15 cellular contexts compared by ENCODE assay signal in genomic region chr2:10560626-10561025, GRCh38.
DNase-seq lines count a peak whose midpoint lies in the region; ATAC-seq and TF ChIP-seq lines count a peak whose summit lies in the region.
"Had no signal": no experiment of that assay in that cellular context is flagged by ENCODE, and none has a peak within 500 bp of the region (broad histone marks: within the 10 kb centered on the region; RNA-seq: fewer than 3 reads in every experiment).

No MANE protein-coding gene starts in this region.

- H3K9ac ChIP-seq in IMR-90 (ENCODE audit: low read depth, low read length) (no peak overlapping the region), neural progenitor cell (no peak overlapping the region)
- H3K9ac ChIP-seq: BLaER1 had no signal

- no peak overlapping the region for H3K4me3 ChIP-seq in IMR-90 (ENCODE audit: insufficient read depth, low read depth, low read length)
- H3K4me3 ChIP-seq in neural progenitor cell = no peak overlapping the region
- no peak overlapping the region for H3K4me3 ChIP-seq in psoas muscle
- H3K4me3 ChIP-seq: BLaER1 had no signal

- peaks cover 5% of the 10 kb centered on the region for H3K36me3 Mint-ChIP-seq in T-helper 1 cell treated with Interleukin-12 subunit alpha and Interleukin-12 subunit beta and Interleukin-4 antibody, amounts not matched to agents 30 μg/mL and 1 μg/mL, for 36 hours (ENCODE audit: low read depth)
- H3K36me3 Mint-ChIP-seq in neural progenitor cell = peaks cover 5% of the 10 kb centered on the region

- H3K9me3 Mint-ChIP-seq in T-helper 1 cell treated with Interleukin-12 subunit alpha and Interleukin-12 subunit beta and Interleukin-4 antibody, amounts not matched to agents 30 μg/mL and 1 μg/mL, for 36 hours = no peaks in the 10 kb centered on the region
- peaks cover 4% of the 10 kb centered on the region for H3K9me3 Mint-ChIP-seq in neural progenitor cell
- H3K9me3 Mint-ChIP-seq: HFFc6 had no signal

- H2AK9ac ChIP-seq in IMR-90 (replicated peaks; ENCODE audit: low read depth, low read length, poor library complexity) = no peak overlapping the region

- no peak overlapping the region for H4K5ac ChIP-seq in IMR-90 (ENCODE audit: low read depth, low read length)

- WGBS in IMR-90 (ENCODE audit: extremely low coverage in 2 of 2, insufficient read length in 1 of 2), 2 experiments = 36% methylated on average over 3 of the region's 11 CpGs; no CpG with 5 or more reads in 1 of the 2 experiments
- 81 to 87% (median 86%) methylated on average over 11 of the region's 11 CpGs for WGBS in psoas muscle, 3 donors

- H3K4me2 ChIP-seq in IMR-90 (ENCODE audit: low read depth, low read length) (no peak overlapping the region), neural progenitor cell (no peak overlapping the region)

- no peaks in the 10 kb centered on the region for H3K27me3 Mint-ChIP-seq in T-helper 1 cell treated with Interleukin-12 subunit alpha and Interleukin-12 subunit beta and Interleukin-4 antibody, amounts not matched to agents 30 μg/mL and 1 μg/mL, for 36 hours (ENCODE audit: low read depth)
- peaks cover 2% of the 10 kb centered on the region for H3K27me3 Mint-ChIP-seq in neural progenitor cell (ENCODE audit: insufficient read depth, low read depth)

- no peak overlapping the region for H2BK5ac ChIP-seq in IMR-90 (ENCODE audit: low read depth, low read length, poor library complexity, severe bottlenecking)

- no peaks in the 10 kb centered on the region for H3K4me1 ChIP-seq in IMR-90 (ENCODE audit: control insufficient read depth, insufficient read depth, low read length)
- no peaks in the 10 kb centered on the region for H3K4me1 ChIP-seq in neural progenitor cell
- no peaks in the 10 kb centered on the region for H3K4me1 ChIP-seq in psoas muscle

- no peak overlapping the region for H3K56ac ChIP-seq in IMR-90 (ENCODE audit: extremely low read depth, insufficient read depth, low read length)

- H3K27me3 ChIP-seq in IMR-90 (ENCODE audit: control insufficient read depth, insufficient read depth, low read length) = no peaks in the 10 kb centered on the region
- H3K27me3 ChIP-seq in neural progenitor cell = no peaks in the 10 kb centered on the region
- no peaks in the 10 kb centered on the region for H3K27me3 ChIP-seq in psoas muscle (ENCODE audit: insufficient read depth in 3 of 3, low read length in 2 of 3)
- H3K27me3 ChIP-seq: BLaER1 had no signal

- H3K4me3 Mint-ChIP-seq in T-helper 1 cell treated with Interleukin-12 subunit alpha and Interleukin-12 subunit beta and Interleukin-4 antibody, amounts not matched to agents 30 μg/mL and 1 μg/mL, for 36 hours = no peak overlapping the region
- H3K4me3 Mint-ChIP-seq in neural progenitor cell = no peak overlapping the region
- H3K4me3 Mint-ChIP-seq: HFFc6 had no signal

- H3K27ac ChIP-seq in IMR-90 (ENCODE audit: insufficient read depth, low read length) = no peak overlapping the region
- H3K27ac ChIP-seq in neural progenitor cell = no peak overlapping the region
- H3K27ac ChIP-seq in psoas muscle = no peak overlapping the region
- H3K27ac ChIP-seq: 22Rv1 had no signal

- no peak for TF ChIP-seq CTCF in IMR-90 (conservative IDR thresholded peaks at IDR 0.05; ENCODE audit: low read depth, low read length)
- no peak for TF ChIP-seq CTCF in neural progenitor cell (IDR thresholded peaks at IDR 0.05)
- TF ChIP-seq CTCF in psoas muscle (IDR thresholded peaks at IDR 0.05) = no peak

- H3K9me3 ChIP-seq in IMR-90 (ENCODE audit: control insufficient read depth, insufficient read depth, low read length) (peaks cover 2% of the 10 kb centered on the region), neural progenitor cell (ENCODE audit: low read depth) (no peaks in the 10 kb centered on the region), psoas muscle (peaks cover 3% of the 10 kb centered on the region)
- H3K9me3 ChIP-seq: BLaER1 had no signal

- H3K18ac ChIP-seq in IMR-90 (ENCODE audit: low read depth, low read length) = no peak overlapping the region

- no peak overlapping the region for H3K4ac ChIP-seq in IMR-90 (ENCODE audit: low read depth, low read length)

- peak overlapping the region; percentile 49 for H3K27ac Mint-ChIP-seq in T-helper 1 cell treated with Interleukin-12 subunit alpha and Interleukin-12 subunit beta and Interleukin-4 antibody, amounts not matched to agents 30 μg/mL and 1 μg/mL, for 36 hours
- peak overlapping the region; percentile 23 for H3K27ac Mint-ChIP-seq in neural progenitor cell
- H3K27ac Mint-ChIP-seq: HFFc6 had no signal

- H3K79me1 ChIP-seq in IMR-90 (ENCODE audit: low read depth in 1 of 2, low read length in 2 of 2) = no peaks in the 10 kb centered on the region

- no peak overlapping the region for H4K91ac ChIP-seq in IMR-90 (ENCODE audit: insufficient read depth, low read depth, low read length)

- H3K14ac ChIP-seq in IMR-90 (replicated peaks; ENCODE audit: low read depth, low read length) = no peak overlapping the region

- POLR2A ChIA-PET in IMR-90 (lab: Charles Lee; ENCODE audit: unreplicated experiment) = no interaction called here

- H4K20me1 ChIP-seq in IMR-90 (ENCODE audit: insufficient read depth, low read length) (no peaks in the 10 kb centered on the region), neural progenitor cell (ENCODE audit: low read depth) (no peaks in the 10 kb centered on the region)
- H4K20me1 ChIP-seq: BLaER1 had no signal

- H2AFZ ChIP-seq in IMR-90 (replicated peaks; ENCODE audit: low read length, poor library complexity) (no peak overlapping the region), neural progenitor cell (replicated peaks) (no peak overlapping the region)

- H3K4me1 Mint-ChIP-seq in T-helper 1 cell treated with Interleukin-12 subunit alpha and Interleukin-12 subunit beta and Interleukin-4 antibody, amounts not matched to agents 30 μg/mL and 1 μg/mL, for 36 hours (ENCODE audit: low read depth) = no peaks in the 10 kb centered on the region
- peaks cover 5% of the 10 kb centered on the region for H3K4me1 Mint-ChIP-seq in neural progenitor cell

- no peak overlapping the region for H2BK120ac ChIP-seq in IMR-90 (ENCODE audit: low read depth, low read length)

- TF ChIP-seq POLR2A in IMR-90 (IDR thresholded peaks at IDR 0.05; ENCODE audit: low read depth, low read length) (no peak), erythroblast (IDR thresholded peaks at IDR 0.05; ENCODE audit: low read length) (no peak)

- DNase-seq in T-helper 1 cell = no peak
- DNase-seq in IMR-90 = no peak
- peak; percentile 13 to 14 for DNase-seq in erythroblast (lab: John Stamatoyannopoulos, UW)
- DNase-seq in neural progenitor cell (ENCODE audit: low spot score) = no peak
- no peak for DNase-seq in psoas muscle
- DNase-seq in NCI-H526 (lab: John Stamatoyannopoulos, UW) = no peak
- no peak for DNase-seq in posterior vena cava (ENCODE audit: low spot score)
- DNase-seq: AML-193, DMS53, GF-D8, HCEC 1CT, HFFc6 had no signal

- H2BK15ac ChIP-seq in IMR-90 (ENCODE audit: low read depth, low read length) = no peak overlapping the region

- in situ Hi-C loops in IMR-90 (cut with MboI; ENCODE audit: low sequenced_read_pairs) = no loop called here

- H3K9me1 ChIP-seq in IMR-90 (ENCODE audit: insufficient read depth, low read length) = peaks cover 4% of the 10 kb centered on the region; the same call in 1 of the 2 replicates

- H3F3A ChIP-seq in neural progenitor cell (ENCODE audit: low read depth) = no peaks in the 10 kb centered on the region

- no TSS peak for BruUV-seq in IMR-90 (replicated peaks; lab: Mats Ljungman, UMichigan)

- H3K36me3 ChIP-seq in IMR-90 (ENCODE audit: control insufficient read depth, insufficient read depth, low read length) (0 out of 2 replicates have a peak, but pooled peaks cover 3% of the 10 kb centered on the region), neural progenitor cell (no peaks in the 10 kb centered on the region), psoas muscle (ENCODE audit: insufficient read depth in 1 of 2, low read depth in 1 of 2) (peaks cover 0 to 2% of the 10 kb centered on the region in 2 donors)

- no peaks in the 10 kb centered on the region for H3K79me2 ChIP-seq in neural progenitor cell (ENCODE audit: low read depth)

- H3K23ac ChIP-seq in IMR-90 (ENCODE audit: low read depth, low read length) = no peak overlapping the region

- ATAC-seq in IMR-90 (ENCODE audit: low read depth) (no peak), psoas muscle (no peak)

- no peak overlapping the region for H2AK5ac ChIP-seq in IMR-90 (ENCODE audit: low read depth, low read length)

- CTCF ChIA-PET in IMR-90 (lab: Yijun Ruan, JAX) = no interaction called here

- dilution Hi-C loops in IMR-90 (cut with HindIII; ENCODE audit: low sequenced_read_pairs, unreplicated experiment) = no loop called here

- H4K8ac ChIP-seq in IMR-90 (ENCODE audit: low read depth in 2 of 2, low read length in 2 of 2) = no peak overlapping the region

- no peak for TF ChIP-seq RAD21 in IMR-90 (IDR thresholded peaks at IDR 0.05; ENCODE audit: low read length)

- intact Hi-C loops in IMR-90 (cut with micrococcal nuclease) (loop anchor here (5.0 kb wide), 1 partner anchor 107 kb away; no protein-coding TSS in a partner anchor), psoas muscle (cut with DNase I) (no loop called here), posterior vena cava (cut with DNase I) (no loop called here)

- no peak overlapping the region for H2BK20ac ChIP-seq in IMR-90 (ENCODE audit: low read depth, low read length)

TF ChIP-seq in IMR-90, 13 proteins besides CTCF, POLR2A, EP300 and RAD21:
- TF ChIP-seq SMC3 (IDR thresholded peaks at IDR 0.05; ENCODE audit: low read depth, low read length) = no peak
- peak; percentile 30; the same call in 1 of the 2 replicates for TF ChIP-seq MAFK (IDR thresholded peaks at IDR 0.05; ENCODE audit: low read depth, low read length)
- no peak for TF ChIP-seq RCOR1 (IDR thresholded peaks at IDR 0.05; ENCODE audit: insufficient replicate concordance, low read length)
- TF ChIP-seq NFE2L2 (IDR thresholded peaks at IDR 0.05; ENCODE audit: low read depth, low read length) = no peak

Comparison
In these comparisons a context has a peak if more than half of its experiments do, and no peak if none do; other contexts are left out.
1. DNase-seq: peak in erythroblast (2 of 2); none in T-helper 1 cell (0 of 5), IMR-90 (single experiment), neural progenitor cell (single experiment), psoas muscle (0 of 2), NCI-H526 (0 of 2) and posterior vena cava (single experiment).